In genomic region chr10:124020871-124021823, GRCh38 we compare ENCODE assay signal across 15 cellular contexts.
DNase-seq lines count a peak whose midpoint lies in the region; ATAC-seq and TF ChIP-seq lines count a peak whose summit lies in the region.
"Had no signal": no experiment of that assay in that cellular context is flagged by ENCODE, and none has a peak within 500 bp of the region (broad histone marks: within the 10 kb centered on the region; RNA-seq: fewer than 3 reads in every experiment).

No MANE protein-coding gene starts in this region.

- H3K9me3 ChIP-seq in DND-41 (ENCODE audit: insufficient read depth, low read length, severe bottlenecking) (no peaks in the 10 kb centered on the region), RWPE2 (ENCODE audit: severe bottlenecking) (no peaks in the 10 kb centered on the region), iPS-18a (ENCODE audit: control insufficient read depth, low read depth, low read length) (no peaks in the 10 kb centered on the region), MM.1S (replicated peaks; ENCODE audit: insufficient read depth, low read length) (no peaks in the 10 kb centered on the region)
- H3K9me3 ChIP-seq: transverse colon had no signal

- no peak overlapping the region for H3K27ac Mint-ChIP-seq in stimulated activated naive B cell treated with anti-CD40 and anti-IgM and Interleukin-4, amounts not matched to agents 10 μg/mL and 1 μg/mL and 100 μg/mL, for 72 hours
- H3K27ac Mint-ChIP-seq: activated naive CD8-positive, alpha-beta T cell; effector memory CD8-positive, alpha-beta T cell had no signal

- DNase-seq in DND-41 (peak; percentile 58), NCI-H1105 treated with DMSO at 0.1 percent for 48 hours (lab: John Stamatoyannopoulos, UW) (peak; percentile 79), RWPE2 (ENCODE audit: low spot score) (no peak), NCI-H2029 treated with DMSO at 0.1 percent for 48 hours (lab: John Stamatoyannopoulos, UW) (no peak), MM.1S (no peak)
- no peak for DNase-seq in stimulated activated naive B cell treated with anti-CD40 and anti-IgM and Interleukin-4, amounts not matched to agents 10 μg/mL and 1 μg/mL and 100 μg/mL, for 72 hours
- DNase-seq: activated CD4-positive, CD25-positive, alpha-beta regulatory T cell treated with anti-CD3 and anti-CD28 coated beads, Interleukin-2, amount 50 U/mL, for 72 hours; activated CD8-positive, alpha-beta memory T cell treated with anti-CD3 and anti-CD28 coated beads, Interleukin-2, amount 50 U/mL, for 48 hours; COR-L47; effector memory CD8-positive, alpha-beta T cell; stimulated activated CD4-positive, alpha-beta T cell treated with anti-CD3 and anti-CD28 coated beads, Interleukin-4, amount 100 ng/mL, for 4 hours; transverse colon had no signal

- no peaks in the 10 kb centered on the region; the same call in 1 of the 2 replicates for H3K36me3 ChIP-seq in DND-41 (ENCODE audit: insufficient read depth, low read length)
- H3K36me3 ChIP-seq in RWPE2 (ENCODE audit: low read depth) = peaks cover 13% of the 10 kb centered on the region
- no peaks in the 10 kb centered on the region for H3K36me3 ChIP-seq in iPS-18a (ENCODE audit: control insufficient read depth, low read depth, low read length)
- peaks cover 29% of the 10 kb centered on the region for H3K36me3 ChIP-seq in MM.1S (replicated peaks; ENCODE audit: insufficient read depth, low read length)
- H3K36me3 ChIP-seq: transverse colon had no signal

- no peak overlapping the region for H3K4me3 ChIP-seq in DND-41 (ENCODE audit: low read depth in 1 of 2, low read length in 2 of 2)
- H3K4me3 ChIP-seq in RWPE2 (ENCODE audit: severe bottlenecking) = no peak overlapping the region
- H3K4me3 ChIP-seq in iPS-18a (ENCODE audit: low read length) = peak overlapping the region; percentile 23
- H3K4me3 ChIP-seq in MM.1S (ENCODE audit: low read length) = no peak overlapping the region
- H3K4me3 ChIP-seq: transverse colon had no signal

- H3K27ac ChIP-seq in DND-41 (ENCODE audit: low read length) = no peak overlapping the region; the same call in 1 of the 2 replicates
- peak overlapping the region; percentile 52 for H3K27ac ChIP-seq in RWPE2 (ENCODE audit: poor library complexity, severe bottlenecking)
- peak overlapping the region; percentile 16 for H3K27ac ChIP-seq in iPS-18a (ENCODE audit: low read length)
- no peak overlapping the region for H3K27ac ChIP-seq in MM.1S (ENCODE audit: low read length)
- H3K27ac ChIP-seq: transverse colon had no signal

- H3K4me1 Mint-ChIP-seq in stimulated activated naive B cell treated with anti-CD40 and anti-IgM and Interleukin-4, amounts not matched to agents 10 μg/mL and 1 μg/mL and 100 μg/mL, for 72 hours = peaks cover 5 to 10% of the 10 kb centered on the region in 2 donors

- no peaks in the 10 kb centered on the region for H3K27me3 ChIP-seq in DND-41 (ENCODE audit: insufficient read depth, low read length, poor library complexity)
- no peaks in the 10 kb centered on the region for H3K27me3 ChIP-seq in RWPE2 (ENCODE audit: insufficient read depth, poor library complexity, severe bottlenecking)
- H3K27me3 ChIP-seq in iPS-18a (ENCODE audit: control insufficient read depth, insufficient read depth, low read length) = no peaks in the 10 kb centered on the region
- H3K27me3 ChIP-seq in MM.1S (replicated peaks; ENCODE audit: insufficient read depth, low read length) = no peaks in the 10 kb centered on the region
- H3K27me3 ChIP-seq: transverse colon had no signal

- ATAC-seq in DND-41 (ENCODE audit: insufficient read depth, low read depth) (peak; percentile 73), RWPE2 (ENCODE audit: low read depth) (peak; percentile 91), HG02642 (IDR thresholded peaks at IDR 0.05; ENCODE audit: poor library complexity, unreplicated experiment) (no peak)
- ATAC-seq in stimulated activated naive B cell treated with anti-CD40 and anti-IgM and Interleukin-4, amounts not matched to agents 10 μg/mL and 1 μg/mL and 100 μg/mL, for 72 hours (replicated peaks) = no peak
- ATAC-seq: effector memory CD8-positive, alpha-beta T cell had no signal

- no peaks in the 10 kb centered on the region for H3K79me2 ChIP-seq in DND-41 (ENCODE audit: insufficient read depth, low read length)
- peaks cover 84% of the 10 kb centered on the region for H3K79me2 ChIP-seq in MM.1S (ENCODE audit: low read length)

- H3K9me2 ChIP-seq in MM.1S (replicated peaks; ENCODE audit: insufficient read depth, low read length) = no peaks in the 10 kb centered on the region

- H4K20me1 ChIP-seq in DND-41 (ENCODE audit: insufficient read depth, low read length) (no peaks in the 10 kb centered on the region), MM.1S (ENCODE audit: insufficient read depth, low read length) (no peaks in the 10 kb centered on the region; the same call in 1 of the 2 replicates)

- H3K4me2 ChIP-seq in DND-41 (ENCODE audit: insufficient read depth, low read length) = no peak overlapping the region
- no peak overlapping the region for H3K4me2 ChIP-seq in MM.1S (ENCODE audit: low read depth, low read length)

- H2AFZ ChIP-seq in DND-41 (ENCODE audit: low read depth, low read length) = no peak overlapping the region
- no peak overlapping the region for H2AFZ ChIP-seq in MM.1S (ENCODE audit: low read length)

- peaks cover 32% of the 10 kb centered on the region for H3K4me1 ChIP-seq in DND-41 (ENCODE audit: insufficient read depth, low read length)
- H3K4me1 ChIP-seq in RWPE2 (ENCODE audit: insufficient read depth, poor library complexity, severe bottlenecking) = peaks cover 25% of the 10 kb centered on the region
- H3K4me1 ChIP-seq in iPS-18a (ENCODE audit: control insufficient read depth, low read depth, low read length) = peaks cover 32% of the 10 kb centered on the region
- H3K4me1 ChIP-seq in MM.1S (ENCODE audit: low read length) = no peaks in the 10 kb centered on the region

- no peaks in the 10 kb centered on the region; the same call in 1 of the 2 replicates for H3F3A ChIP-seq in MM.1S (ENCODE audit: insufficient read depth, low read length)

- no peaks in the 10 kb centered on the region for H3K27me3 Mint-ChIP-seq in stimulated activated naive B cell treated with anti-CD40 and anti-IgM and Interleukin-4, amounts not matched to agents 10 μg/mL and 1 μg/mL and 100 μg/mL, for 72 hours

- no peaks in the 10 kb centered on the region for H3K9me3 Mint-ChIP-seq in stimulated activated naive B cell treated with anti-CD40 and anti-IgM and Interleukin-4, amounts not matched to agents 10 μg/mL and 1 μg/mL and 100 μg/mL, for 72 hours
- H3K9me3 Mint-ChIP-seq: effector memory CD8-positive, alpha-beta T cell had no signal

- H3K4me3 Mint-ChIP-seq in stimulated activated naive B cell treated with anti-CD40 and anti-IgM and Interleukin-4, amounts not matched to agents 10 μg/mL and 1 μg/mL and 100 μg/mL, for 72 hours = no peak overlapping the region
- H3K4me3 Mint-ChIP-seq: activated naive CD8-positive, alpha-beta T cell; effector memory CD8-positive, alpha-beta T cell had no signal

- TF ChIP-seq CTCF in DND-41 (IDR thresholded peaks at IDR 0.05; ENCODE audit: borderline replicate concordance, extremely low read depth, low read length, poor library complexity, severe bottlenecking) = no peak
- TF ChIP-seq CTCF in RWPE2 (IDR thresholded peaks at IDR 0.05; ENCODE audit: poor library complexity, severe bottlenecking) = no peak
- no peak for TF ChIP-seq CTCF in MM.1S (IDR thresholded peaks at IDR 0.05; ENCODE audit: low read length)

- peaks cover 12 to 31% of the 10 kb centered on the region in 2 donors for H3K36me3 Mint-ChIP-seq in stimulated activated naive B cell treated with anti-CD40 and anti-IgM and Interleukin-4, amounts not matched to agents 10 μg/mL and 1 μg/mL and 100 μg/mL, for 72 hours
- H3K36me3 Mint-ChIP-seq: activated naive CD8-positive, alpha-beta T cell had no signal

- H3K9ac ChIP-seq in DND-41 (ENCODE audit: low read depth, low read length) = no peak overlapping the region
- peak overlapping the region; percentile 8 for H3K9ac ChIP-seq in iPS-18a (ENCODE audit: low read length)
- H3K9ac ChIP-seq in MM.1S (ENCODE audit: low read length) = no peak overlapping the region

Comparison
In these comparisons a context has a peak if more than half of its experiments do, and no peak if none do; other contexts are left out.
1. ATAC-seq: peak in DND-41 (single experiment) and RWPE2 (single experiment); none in HG02642 (single experiment) and stimulated activated naive B cell treated with anti-CD40 and anti-IgM and Interleukin-4, amounts not matched to agents 10 μg/mL and 1 μg/mL and 100 μg/mL, for 72 hours (0 of 2).
2. DNase-seq: peak in DND-41 (single experiment) and NCI-H1105 treated with DMSO at 0.1 percent for 48 hours (single experiment); none in RWPE2 (single experiment), NCI-H2029 treated with DMSO at 0.1 percent for 48 hours (single experiment), MM.1S (single experiment) and stimulated activated naive B cell treated with anti-CD40 and anti-IgM and Interleukin-4, amounts not matched to agents 10 μg/mL and 1 μg/mL and 100 μg/mL, for 72 hours (single experiment).
3. H3K27ac ChIP-seq: peak in RWPE2 (single experiment) and iPS-18a (single experiment); none in DND-41 (single experiment) and MM.1S (single experiment).